22 cellular contexts compared by ENCODE assay signal in the genomic region with DNA sequence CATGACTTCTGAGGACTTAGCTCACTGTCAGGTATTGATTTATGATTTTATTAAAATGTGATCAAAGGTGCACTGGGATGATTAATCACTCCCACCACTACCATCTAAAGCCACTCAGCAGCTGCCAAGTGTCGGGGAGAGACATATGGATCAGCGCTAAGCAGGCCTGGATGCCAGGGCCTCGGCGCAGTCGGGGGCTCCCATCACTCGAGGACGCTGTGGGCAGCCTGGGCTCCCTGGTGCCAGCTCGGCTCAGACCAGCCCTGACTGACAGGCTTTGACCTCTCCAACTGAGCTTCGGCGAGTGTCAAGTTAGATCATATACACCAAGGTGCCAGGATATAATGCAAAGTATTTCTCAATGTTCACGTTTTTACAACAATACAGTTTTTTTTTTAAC.
DNase-seq lines count a peak whose midpoint lies in the region; ATAC-seq and FAIRE-seq lines count a peak whose summit lies in the region.
"Had no signal": no experiment of that assay in that cellular context is flagged by ENCODE, and none has a peak within 500 bp of the region (broad histone marks: within the 10 kb centered on the region; RNA-seq: fewer than 3 reads in every experiment).

No MANE protein-coding gene starts in this region.

- no peaks in the 10 kb centered on the region for H3K79me1 ChIP-seq in neuronal stem cell (ENCODE audit: low read depth, low read length)

- no peak overlapping the region for H3K27ac ChIP-seq in neuronal stem cell (replicated peaks; ENCODE audit: low read length)
- H3K27ac ChIP-seq: 22Rv1; BLaER1 treated with 17β-estradiol and CSF1 and Interleukin-3, amounts not matched to agents 10 nM and 100 nM had no signal

- no peak overlapping the region for H2AFZ ChIP-seq in neuronal stem cell (ENCODE audit: low read length)
- H2AFZ ChIP-seq: GM23338 had no signal

- no peak overlapping the region for H2BK12ac ChIP-seq in neuronal stem cell (ENCODE audit: low read length)

- ATAC-seq in HG03097 (IDR thresholded peaks at IDR 0.05; ENCODE audit: low FRiP score, unreplicated experiment), result no peak
- ATAC-seq: GM12878, GM23338, HCT116 had no signal

- no peak overlapping the region for H3K23ac ChIP-seq in neuronal stem cell (ENCODE audit: low read depth, low read length, poor library complexity)

- no peak overlapping the region for H2BK120ac ChIP-seq in neuronal stem cell (ENCODE audit: low read depth, low read length)

- no CpG with 5 or more reads among the region's 11 CpGs for WGBS in neuronal stem cell (ENCODE audit: extremely low coverage in 2 of 2, insufficient read length in 2 of 2, insufficient replicate concordance in 1 of 2), 2 donors

- no peak overlapping the region for H2BK15ac ChIP-seq in neuronal stem cell (ENCODE audit: low read length)

- H3K9me3 ChIP-seq in neuronal stem cell (replicated peaks in 1 of 2; ENCODE audit: control insufficient read depth in 2 of 2, insufficient read depth in 1 of 2, low read depth in 1 of 2, low read length in 2 of 2), result no peaks in the 10 kb centered on the region
- H3K9me3 ChIP-seq: BE2C; BLaER1 treated with 17β-estradiol and CSF1 and Interleukin-3, amounts not matched to agents 10 nM and 100 nM had no signal

- H3K4me3 ChIP-seq in neuronal stem cell (ENCODE audit: low read length in 2 of 2), result no peak overlapping the region
- H3K4me3 ChIP-seq: BLaER1 treated with 17β-estradiol and CSF1 and Interleukin-3, amounts not matched to agents 10 nM and 100 nM; GM12878; GM23338 had no signal

- peaks cover 0 to 4% (median 0%) of the 10 kb centered on the region in 3 experiments for H3K27me3 ChIP-seq in neuronal stem cell (ENCODE audit: control insufficient read depth in 3 of 3, insufficient read depth in 3 of 3, low read depth in 1 of 3, low read length in 3 of 3)
- H3K27me3 ChIP-seq: BLaER1 treated with 17β-estradiol and CSF1 and Interleukin-3, amounts not matched to agents 10 nM and 100 nM had no signal

- H3K18ac ChIP-seq in neuronal stem cell (ENCODE audit: low read length), result peak overlapping the region; percentile 77

- no peaks in the 10 kb centered on the region for H3K36me3 ChIP-seq in neuronal stem cell (replicated peaks in 1 of 2; ENCODE audit: control insufficient read depth in 2 of 2, insufficient read depth in 2 of 2, low read length in 2 of 2)
- H3K36me3 ChIP-seq: BE2C; BLaER1 treated with 17β-estradiol and CSF1 and Interleukin-3, amounts not matched to agents 10 nM and 100 nM had no signal

- peaks cover 4 to 8% of the 10 kb centered on the region in 2 donors for H3K4me1 ChIP-seq in neuronal stem cell (ENCODE audit: control insufficient read depth in 2 of 2, insufficient read depth in 1 of 2, low read depth in 1 of 2, low read length in 2 of 2)
- H3K4me1 ChIP-seq: BE2C; BLaER1 treated with 17β-estradiol and CSF1 and Interleukin-3, amounts not matched to agents 10 nM and 100 nM had no signal

- no peak overlapping the region for H2BK5ac ChIP-seq in neuronal stem cell (ENCODE audit: low read length)

- H3K4me2 ChIP-seq in neuronal stem cell (ENCODE audit: insufficient read depth, low read length, poor library complexity, severe bottlenecking), result no peak overlapping the region
- H3K4me2 ChIP-seq: BLaER1 treated with 17β-estradiol and CSF1 and Interleukin-3, amounts not matched to agents 10 nM and 100 nM; GM23338 had no signal

- no peak overlapping the region for H4K8ac ChIP-seq in neuronal stem cell (ENCODE audit: low read depth, low read length)

- no peak overlapping the region for H4K91ac ChIP-seq in neuronal stem cell (ENCODE audit: low read depth, low read length, poor library complexity)

- no peak overlapping the region for H3K4ac ChIP-seq in neuronal stem cell (ENCODE audit: low read length)

- DNase-seq in NCI-H524 (lab: John Stamatoyannopoulos, UW) (peak; percentile 12 to 40), NCI-H524 treated with DMSO at 0.1 percent for 48 hours (lab: John Stamatoyannopoulos, UW) (no peak), cerebellum (ENCODE audit: low spot score) (peak; percentile 26), neuronal stem cell (ENCODE audit: low spot score) (no peak), frontal cortex (ENCODE audit: low spot score in 2 of 2) (no peak)
- DNase-seq: AML-193; BE2C; CD4-positive, alpha-beta T cell; CD8-positive, alpha-beta memory T cell; DMS 273 treated with DMSO at 0.1 percent for 48 hours; DMS79; EL; GDM1; H9 had no signal

- H3K9ac ChIP-seq in neuronal stem cell (ENCODE audit: low read depth, low read length, poor library complexity), result peak overlapping the region; percentile 24
- H3K9ac ChIP-seq: BLaER1 treated with 17β-estradiol and CSF1 and Interleukin-3, amounts not matched to agents 10 nM and 100 nM had no signal

- H2AK5ac ChIP-seq in neuronal stem cell (ENCODE audit: low read depth, low read length), result no peak overlapping the region

- FAIRE-seq in frontal cortex (lab: Jason Lieb, UNC), result no peak
- FAIRE-seq: A204.1, D721Med, GM12878 had no signal

- no peak overlapping the region for H3K14ac ChIP-seq in neuronal stem cell (ENCODE audit: low read length)

Comparison
In these comparisons a context has a peak if more than half of its experiments do, and no peak if none do; other contexts are left out.
1. DNase-seq: peak in NCI-H524 (2 of 2) and cerebellum (single experiment); none in NCI-H524 treated with DMSO at 0.1 percent for 48 hours (single experiment), neuronal stem cell (single experiment) and frontal cortex (0 of 2).